Comparison of ENCODE assay signal across 35 cellular contexts in the genomic region with DNA sequence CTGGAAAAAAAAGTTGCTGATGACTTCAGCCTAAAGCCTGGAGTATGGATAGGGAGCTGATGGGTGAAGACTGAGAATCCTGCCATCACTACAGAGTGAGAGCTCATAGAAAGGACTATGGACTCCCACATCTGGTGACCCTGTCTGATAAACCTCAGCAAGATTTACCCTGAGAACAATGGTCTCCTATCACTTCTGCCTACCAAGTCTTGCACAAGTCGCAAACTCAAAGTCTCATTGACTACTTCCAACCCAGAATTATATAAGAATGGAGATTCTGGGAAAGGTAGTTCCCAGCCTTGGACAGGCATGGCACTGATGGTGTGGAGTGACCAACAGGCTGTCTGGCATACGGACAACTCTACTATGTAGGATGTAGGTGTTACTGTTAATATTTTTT.
"Had no signal": no experiment of that assay in that cellular context is flagged by ENCODE, and none has a peak within 500 bp of the region (broad histone marks: within the 10 kb centered on the region; RNA-seq: fewer than 3 reads in every experiment).

No MANE protein-coding gene starts in this region.

- H3K4me3 ChIP-seq: MG63 had no signal

- H3K36me3 ChIP-seq: MG63 had no signal

- H3K9me3 ChIP-seq: MG63 had no signal

- DNase-seq: Karpas-422, Kasumi-1, MG63, MM.1S, MV-4-11, NCI-H1048, NCI-H1092, NCI-H1092 treated with DMSO at 0.1 percent for 48 hours, NCI-H1105, NCI-H1105 treated with DMSO at 0.1 percent for 48 hours, NCI-H1417, NCI-H1417 treated with DMSO at 0.1 percent for 48 hours, NCI-H1436, NCI-H1436 treated with DMSO at 0.1 percent for 48 hours, NCI-H146, NCI-H1694, NCI-H1694 treated with DMSO at 0.1 percent for 48 hours, NCI-H187, NCI-H187 treated with DMSO at 0.1 percent for 48 hours, NCI-H1930, NCI-H2029, NCI-H2029 treated with DMSO at 0.1 percent for 48 hours, NCI-H2081, NCI-H2081 treated with DMSO at 0.1 percent for 48 hours, NCI-H2107, NCI-H2171, NCI-H2227 treated with DMSO at 0.1 percent for 48 hours, NCI-H226, NCI-H345, NCI-H446, NCI-H446 treated with DMSO at 0.1 percent for 48 hours, NCI-H510A, NCI-H510A treated with DMSO at 0.1 percent for 48 hours, NCI-H524, NCI-H524 treated with DMSO at 0.1 percent for 48 hours had no signal
